Comparison of ENCODE assay signal across 26 cellular contexts in the genomic region with DNA sequence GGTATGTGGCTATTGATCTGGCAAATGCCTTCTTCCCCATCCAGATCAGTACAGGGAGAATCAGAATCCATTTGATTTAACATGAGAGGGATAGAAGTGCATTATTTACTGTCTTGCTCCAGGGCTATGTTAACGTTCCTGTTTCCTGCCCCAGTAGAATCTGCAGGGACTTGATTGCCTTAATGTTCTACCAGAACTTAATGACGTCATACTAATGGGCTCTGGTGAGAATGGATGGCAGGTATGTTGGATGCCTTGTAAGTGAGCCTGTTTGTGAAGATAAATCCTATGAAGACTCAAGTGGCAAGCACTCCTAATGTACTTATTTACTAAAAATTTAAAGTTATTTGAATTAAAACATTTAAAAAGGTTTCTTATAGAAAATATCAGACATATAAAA.
"Had no signal": no experiment of that assay in that cellular context is flagged by ENCODE, and none has a peak within 500 bp of the region (broad histone marks: within the 10 kb centered on the region; RNA-seq: fewer than 3 reads in every experiment).

No MANE protein-coding gene starts in this region.

- H3K27me3 ChIP-seq: adrenal gland, body of pancreas, breast epithelium had no signal

- H2AFZ ChIP-seq: PC-9 had no signal

- ATAC-seq: activated CD8-positive, alpha-beta T cell treated with anti-CD3 and anti-CD28 coated beads, Interleukin-2, amount 10 ng/mL, durations not matched to agents 7 days and 5 days; activated naive CD4-positive, alpha-beta T cell treated with anti-CD3 and anti-CD28 coated beads, Interleukin-2, amount 50 U/mL, for 72 hours; body of pancreas; Right ventricle myocardium inferior had no signal

- DNase-seq: activated CD4-positive, alpha-beta T cell treated with anti-CD3 and anti-CD28 coated beads, Interleukin-2, amount 10 ng/mL, durations not matched to agents 7 days and 5 days; activated CD4-positive, alpha-beta T cell treated with anti-CD3 and anti-CD28 coated beads, Interleukin-2, amount 50 U/mL, for 48 hours; activated CD8-positive, alpha-beta T cell treated with anti-CD3 and anti-CD28 coated beads, Interleukin-2, amount 10 ng/mL, durations not matched to agents 7 days and 5 days; activated gamma-delta T cell; activated naive CD4-positive, alpha-beta T cell treated with Interleukin-2 at 50 U/mL for 16 hours; activated T-cell treated with anti-CD3 and anti-CD28 coated beads, Interleukin-2, amount 50 U/mL, for 24 hours; adrenal gland; body of pancreas; MM.1S; MV-4-11; NCI-H1092; NCI-H1436 treated with DMSO at 0.1 percent for 48 hours; NCI-H1694 treated with DMSO at 0.1 percent for 48 hours; NCI-H2029; NCI-H2107; NCI-H226; NCI-H446 treated with DMSO at 0.1 percent for 48 hours; PC-9; SIG-M5; T1000 had no signal

- H3K4me1 ChIP-seq: adrenal gland, body of pancreas, breast epithelium had no signal

- H3K9me3 ChIP-seq: adrenal gland, body of pancreas, breast epithelium had no signal

- H3K4me3 ChIP-seq: adrenal gland, body of pancreas, breast epithelium, PC-9 had no signal

- H3K9ac ChIP-seq: KMS-11 had no signal

- H3K27ac ChIP-seq: adrenal gland, body of pancreas, breast epithelium, KMS-11, PC-9, RWPE1 had no signal

- H3K36me3 ChIP-seq: adrenal gland, breast epithelium had no signal

- H3K4me2 ChIP-seq: KMS-11, PC-9 had no signal

- FAIRE-seq: astrocyte had no signal
